8 cellular contexts compared by ENCODE assay signal in genomic region chr2:106582431-106583143, GRCh38.
DNase-seq lines count a peak whose midpoint lies in the region; ATAC-seq and TF ChIP-seq lines count a peak whose summit lies in the region.

No MANE protein-coding gene starts in this region.

- peak in 1 of 2 donors; percentile 27 for TF ChIP-seq EP300 in tibial nerve (IDR thresholded peaks at IDR 0.05)

- H3K9ac ChIP-seq in Karpas-422 (ENCODE audit: low read length), result peak overlapping the region; percentile 11; the same call in 1 of the 2 replicates

- H3K4me3 ChIP-seq in DOHH2 (ENCODE audit: low read length) (peak overlapping the region; percentile 47; the same call in 1 of the 2 replicates), Karpas-422 (ENCODE audit: low read length) (peak overlapping the region; percentile 46; the same call in 1 of the 2 replicates), RWPE2 (ENCODE audit: severe bottlenecking) (no peak overlapping the region), osteoblast (ENCODE audit: insufficient read depth, low read length) (peak overlapping the region; percentile 58), tibial nerve (peak overlapping the region in 2 of 4 donors; percentile 42 to 45)

- H3K27me3 ChIP-seq in DOHH2 (ENCODE audit: control insufficient read depth, low read length) (peaks cover 13% of the 10 kb centered on the region), Karpas-422 (ENCODE audit: low read length) (no peaks in the 10 kb centered on the region), RWPE2 (ENCODE audit: insufficient read depth, poor library complexity, severe bottlenecking) (peaks cover 22% of the 10 kb centered on the region), osteoblast (ENCODE audit: insufficient read depth, low read length) (peaks cover 26% of the 10 kb centered on the region), tibial nerve (peaks cover 0 to 25% of the 10 kb centered on the region in 2 donors)

- 6 to 8% methylated on average over 14 of the region's 14 CpGs for WGBS in tibial nerve, 2 donors

- no peaks in the 10 kb centered on the region for H3K36me3 ChIP-seq in DOHH2 (ENCODE audit: control insufficient read depth, low read length)
- H3K36me3 ChIP-seq in Karpas-422 (ENCODE audit: insufficient read depth, low read length), result no peaks in the 10 kb centered on the region
- H3K36me3 ChIP-seq in RWPE2 (ENCODE audit: low read depth), result no peaks in the 10 kb centered on the region
- no peaks in the 10 kb centered on the region for H3K36me3 ChIP-seq in osteoblast (ENCODE audit: insufficient read depth, low read length)
- H3K36me3 ChIP-seq in tibial nerve, result no peaks in the 10 kb centered on the region

- H3K27ac ChIP-seq in DOHH2 (ENCODE audit: low read depth, low read length) (no peak overlapping the region), Karpas-422 (ENCODE audit: low read length) (no peak overlapping the region), RWPE2 (ENCODE audit: poor library complexity, severe bottlenecking) (no peak overlapping the region), osteoblast (ENCODE audit: low read depth, low read length) (no peak overlapping the region), tibial nerve (no peak overlapping the region)

- H3K9me2 ChIP-seq in DOHH2 (replicated peaks; ENCODE audit: control insufficient read depth, low read length) (no peaks in the 10 kb centered on the region), Karpas-422 (replicated peaks; ENCODE audit: insufficient read depth, low read length) (no peaks in the 10 kb centered on the region)

- no peaks in the 10 kb centered on the region for H3F3A ChIP-seq in DOHH2 (ENCODE audit: control insufficient read depth, insufficient read depth)

- H3K4me1 ChIP-seq in DOHH2 (ENCODE audit: control insufficient read depth, low read length) (peaks cover 8% of the 10 kb centered on the region), Karpas-422 (ENCODE audit: low read length) (peaks cover 5% of the 10 kb centered on the region; the same call in 1 of the 2 replicates), RWPE2 (ENCODE audit: insufficient read depth, poor library complexity, severe bottlenecking) (no peaks in the 10 kb centered on the region), osteoblast (ENCODE audit: insufficient read depth, low read length) (peaks cover 6% of the 10 kb centered on the region), tibial nerve (peaks cover 0 to 8% (median 5%) of the 10 kb centered on the region in 4 donors)

- no peaks in the 10 kb centered on the region for H4K20me1 ChIP-seq in DOHH2 (ENCODE audit: control insufficient read depth, insufficient read depth, low read depth, low read length)
- H4K20me1 ChIP-seq in Karpas-422 (ENCODE audit: insufficient read depth, low read depth, low read length), result no peaks in the 10 kb centered on the region
- H4K20me1 ChIP-seq in osteoblast (ENCODE audit: insufficient read depth, low read length), result no peaks in the 10 kb centered on the region

- ATAC-seq in GM21786 (IDR thresholded peaks at IDR 0.05; ENCODE audit: unreplicated experiment), result peak; percentile 70
- ATAC-seq in RWPE2 (ENCODE audit: low read depth), result peak; percentile 61; the same call in 2 of the 3 replicates

- H3K9me3 ChIP-seq in DOHH2 (ENCODE audit: control insufficient read depth, insufficient read depth, low read length) (no peaks in the 10 kb centered on the region; the same call in 1 of the 2 replicates), Karpas-422 (ENCODE audit: low read length) (no peaks in the 10 kb centered on the region), RWPE2 (ENCODE audit: severe bottlenecking) (no peaks in the 10 kb centered on the region), osteoblast (ENCODE audit: low read depth, low read length) (no peaks in the 10 kb centered on the region), tibial nerve (no peaks in the 10 kb centered on the region)

- H2AFZ ChIP-seq in Karpas-422 (ENCODE audit: low read length) (no peak overlapping the region), osteoblast (ENCODE audit: low read length) (no peak overlapping the region)

- H3K79me2 ChIP-seq in DOHH2 (ENCODE audit: control insufficient read depth, low read length) (no peaks in the 10 kb centered on the region), Karpas-422 (ENCODE audit: low read length) (no peaks in the 10 kb centered on the region), osteoblast (ENCODE audit: insufficient read depth, low read length) (no peaks in the 10 kb centered on the region)

- H3K4me2 ChIP-seq in DOHH2 (ENCODE audit: low read length) (peak overlapping the region; percentile 61), Karpas-422 (ENCODE audit: low read depth, low read length, poor library complexity, severe bottlenecking) (peak overlapping the region; percentile 57), osteoblast (ENCODE audit: insufficient read depth, low read length) (peak overlapping the region; percentile 85)

- TF ChIP-seq CTCF in DOHH2 (IDR thresholded peaks at IDR 0.05; ENCODE audit: low read depth, low read length, poor library complexity, severe bottlenecking) (peak; percentile 81), RWPE2 (IDR thresholded peaks at IDR 0.05; ENCODE audit: poor library complexity, severe bottlenecking) (peak; percentile 94), osteoblast (IDR thresholded peaks at IDR 0.05; ENCODE audit: extremely low read depth, low read depth, low read length) (peak; percentile 95), tibial nerve (IDR thresholded peaks at IDR 0.05) (peak; percentile 59 to 84 (median 79))

- DNase-seq in Karpas-422, result peak; percentile 81
- DNase-seq in RWPE2 (ENCODE audit: low spot score), result no peak
- peak; percentile 61 for DNase-seq in activated naive CD4-positive, alpha-beta T cell treated with Interleukin-2 at 50 U/mL for 16 hours
- DNase-seq in globus pallidus (ENCODE audit: low spot score), result peak; percentile 80
- peak; percentile 99 for DNase-seq in osteoblast (ENCODE audit: insufficient read length, low spot score, missing footprints)
- DNase-seq in tibial nerve (ENCODE audit: low spot score in 2 of 2), result peak; percentile 34 to 71

- no peak for TF ChIP-seq POLR2A in tibial nerve (IDR thresholded peaks at IDR 0.05)
